In the genomic region with DNA sequence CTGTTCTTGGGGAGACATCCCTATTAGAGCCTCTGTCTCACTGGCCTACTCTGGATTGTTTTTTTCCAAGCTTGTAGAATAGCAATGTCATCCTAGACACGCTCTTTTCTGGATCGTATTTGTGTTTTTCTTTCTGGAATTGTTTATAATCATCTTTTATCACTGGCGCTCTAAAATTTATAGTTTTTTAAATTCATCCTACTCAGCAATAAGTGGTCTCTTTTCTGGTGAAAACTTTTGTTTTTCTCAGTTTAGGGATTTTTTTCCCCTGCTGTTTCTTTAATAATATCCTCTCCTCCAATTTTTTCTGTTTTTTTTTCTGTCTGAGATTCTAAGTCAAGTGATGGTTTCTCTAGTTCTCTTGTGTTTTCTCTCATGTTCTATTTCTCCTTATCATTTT, we compare ENCODE assay signal across 3 cellular contexts.
TF ChIP-seq lines count a peak whose summit lies in the region.

No MANE protein-coding gene starts in this region.

TF ChIP-seq in SK-N-SH, 30 proteins besides CTCF, POLR2A, EP300 and RAD21:
- TF ChIP-seq RCOR1 (IDR thresholded peaks at IDR 0.05; ENCODE audit: low read length) (no peak), NFIC (IDR thresholded peaks at IDR 0.05; ENCODE audit: borderline replicate concordance) (no peak), SIN3A (IDR thresholded peaks at IDR 0.05; ENCODE audit: borderline replicate concordance, low read depth, low read length) (no peak), FOXM1 (IDR thresholded peaks at IDR 0.05; ENCODE audit: low read depth) (no peak), NRF1 (IDR thresholded peaks at IDR 0.05; ENCODE audit: low read depth, low read length) (no peak), FOSL2 (IDR thresholded peaks at IDR 0.05; ENCODE audit: borderline replicate concordance, low read depth) (no peak), JUND (IDR thresholded peaks at IDR 0.05) (no peak), TAF1 (IDR thresholded peaks at IDR 0.05; ENCODE audit: borderline replicate concordance, low read depth, low read length) (no peak), YY1 (IDR thresholded peaks at IDR 0.05; ENCODE audit: low read depth) (no peak), TEAD4 (IDR thresholded peaks at IDR 0.05; ENCODE audit: borderline replicate concordance, insufficient read depth) (no peak), CHD2 (IDR thresholded peaks at IDR 0.05; ENCODE audit: low read length, partially characterized antibody) (no peak), GATA2 (CRISPR knock-in tag; IDR thresholded peaks at IDR 0.05) (no peak), POLR2AphosphoS5 (IDR thresholded peaks at IDR 0.05; ENCODE audit: low read depth, low read length) (no peak)
- TF ChIP-seq, protein P1, sequence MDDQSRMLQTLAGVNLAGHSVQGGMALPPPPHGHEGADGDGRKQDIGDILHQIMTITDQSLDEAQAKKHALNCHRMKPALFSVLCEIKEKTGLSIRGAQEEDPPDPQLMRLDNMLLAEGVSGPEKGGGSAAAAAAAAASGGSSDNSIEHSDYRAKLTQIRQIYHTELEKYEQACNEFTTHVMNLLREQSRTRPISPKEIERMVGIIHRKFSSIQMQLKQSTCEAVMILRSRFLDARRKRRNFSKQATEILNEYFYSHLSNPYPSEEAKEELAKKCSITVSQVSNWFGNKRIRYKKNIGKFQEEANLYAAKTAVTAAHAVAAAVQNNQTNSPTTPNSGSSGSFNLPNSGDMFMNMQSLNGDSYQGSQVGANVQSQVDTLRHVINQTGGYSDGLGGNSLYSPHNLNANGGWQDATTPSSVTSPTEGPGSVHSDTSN (IDR thresholded peaks at IDR 0.05) = no peak
- TF ChIP-seq, protein P2, sequence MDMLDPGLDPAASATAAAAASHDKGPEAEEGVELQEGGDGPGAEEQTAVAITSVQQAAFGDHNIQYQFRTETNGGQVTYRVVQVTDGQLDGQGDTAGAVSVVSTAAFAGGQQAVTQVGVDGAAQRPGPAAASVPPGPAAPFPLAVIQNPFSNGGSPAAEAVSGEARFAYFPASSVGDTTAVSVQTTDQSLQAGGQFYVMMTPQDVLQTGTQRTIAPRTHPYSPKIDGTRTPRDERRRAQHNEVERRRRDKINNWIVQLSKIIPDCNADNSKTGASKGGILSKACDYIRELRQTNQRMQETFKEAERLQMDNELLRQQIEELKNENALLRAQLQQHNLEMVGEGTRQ (IDR thresholded peaks at IDR 0.05; ENCODE audit: borderline replicate concordance, low read depth, low read length) = no peak
- TF ChIP-seq, protein P3, sequence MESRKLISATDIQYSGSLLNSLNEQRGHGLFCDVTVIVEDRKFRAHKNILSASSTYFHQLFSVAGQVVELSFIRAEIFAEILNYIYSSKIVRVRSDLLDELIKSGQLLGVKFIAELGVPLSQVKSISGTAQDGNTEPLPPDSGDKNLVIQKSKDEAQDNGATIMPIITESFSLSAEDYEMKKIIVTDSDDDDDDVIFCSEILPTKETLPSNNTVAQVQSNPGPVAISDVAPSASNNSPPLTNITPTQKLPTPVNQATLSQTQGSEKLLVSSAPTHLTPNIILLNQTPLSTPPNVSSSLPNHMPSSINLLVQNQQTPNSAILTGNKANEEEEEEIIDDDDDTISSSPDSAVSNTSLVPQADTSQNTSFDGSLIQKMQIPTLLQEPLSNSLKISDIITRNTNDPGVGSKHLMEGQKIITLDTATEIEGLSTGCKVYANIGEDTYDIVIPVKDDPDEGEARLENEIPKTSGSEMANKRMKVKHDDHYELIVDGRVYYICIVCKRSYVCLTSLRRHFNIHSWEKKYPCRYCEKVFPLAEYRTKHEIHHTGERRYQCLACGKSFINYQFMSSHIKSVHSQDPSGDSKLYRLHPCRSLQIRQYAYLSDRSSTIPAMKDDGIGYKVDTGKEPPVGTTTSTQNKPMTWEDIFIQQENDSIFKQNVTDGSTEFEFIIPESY (IDR thresholded peaks at IDR 0.05; ENCODE audit: borderline replicate concordance, low read depth) = no peak
- TF ChIP-seq, protein P4, sequence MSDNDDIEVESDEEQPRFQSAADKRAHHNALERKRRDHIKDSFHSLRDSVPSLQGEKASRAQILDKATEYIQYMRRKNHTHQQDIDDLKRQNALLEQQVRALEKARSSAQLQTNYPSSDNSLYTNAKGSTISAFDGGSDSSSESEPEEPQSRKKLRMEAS (IDR thresholded peaks at IDR 0.05; ENCODE audit: low read depth) = no peak

TF ChIP-seq in SK-N-SH treated with all-trans-retinoic acid at 6 μM for 48 hours, 23 proteins besides CTCF, POLR2A, EP300 and RAD21 (continues in another document):
- TF ChIP-seq SNAI2 (CRISPR knock-in tag; IDR thresholded peaks at IDR 0.05) (no peak), ZC3H10 (CRISPR knock-in tag; IDR thresholded peaks at IDR 0.05) (no peak), TCF4 (CRISPR knock-in tag; IDR thresholded peaks at IDR 0.05; ENCODE audit: borderline replicate concordance) (no peak), ZNF70 (CRISPR knock-in tag; IDR thresholded peaks at IDR 0.05) (no peak), BACH2 (CRISPR knock-in tag; IDR thresholded peaks at IDR 0.05; ENCODE audit: borderline replicate concordance) (no peak), ZNF8 (CRISPR knock-in tag; IDR thresholded peaks at IDR 0.05) (no peak), OSR1 (CRISPR knock-in tag; IDR thresholded peaks at IDR 0.05) (no peak), ZFP3 (CRISPR knock-in tag; IDR thresholded peaks at IDR 0.05) (no peak), RARB (CRISPR knock-in tag; IDR thresholded peaks at IDR 0.05) (no peak), ESRRG (CRISPR knock-in tag; IDR thresholded peaks at IDR 0.05) (no peak), PPARA (CRISPR knock-in tag; IDR thresholded peaks at IDR 0.05; ENCODE audit: borderline replicate concordance) (no peak), GLIS3 (CRISPR knock-in tag; IDR thresholded peaks at IDR 0.05) (no peak), ISL1 (CRISPR knock-in tag; IDR thresholded peaks at IDR 0.05) (no peak), TOX (CRISPR knock-in tag; IDR thresholded peaks at IDR 0.05; ENCODE audit: borderline replicate concordance) (no peak), ARNTL (CRISPR knock-in tag; IDR thresholded peaks at IDR 0.05; ENCODE audit: borderline replicate concordance, low read depth) (no peak)
- TF ChIP-seq, protein P5, sequence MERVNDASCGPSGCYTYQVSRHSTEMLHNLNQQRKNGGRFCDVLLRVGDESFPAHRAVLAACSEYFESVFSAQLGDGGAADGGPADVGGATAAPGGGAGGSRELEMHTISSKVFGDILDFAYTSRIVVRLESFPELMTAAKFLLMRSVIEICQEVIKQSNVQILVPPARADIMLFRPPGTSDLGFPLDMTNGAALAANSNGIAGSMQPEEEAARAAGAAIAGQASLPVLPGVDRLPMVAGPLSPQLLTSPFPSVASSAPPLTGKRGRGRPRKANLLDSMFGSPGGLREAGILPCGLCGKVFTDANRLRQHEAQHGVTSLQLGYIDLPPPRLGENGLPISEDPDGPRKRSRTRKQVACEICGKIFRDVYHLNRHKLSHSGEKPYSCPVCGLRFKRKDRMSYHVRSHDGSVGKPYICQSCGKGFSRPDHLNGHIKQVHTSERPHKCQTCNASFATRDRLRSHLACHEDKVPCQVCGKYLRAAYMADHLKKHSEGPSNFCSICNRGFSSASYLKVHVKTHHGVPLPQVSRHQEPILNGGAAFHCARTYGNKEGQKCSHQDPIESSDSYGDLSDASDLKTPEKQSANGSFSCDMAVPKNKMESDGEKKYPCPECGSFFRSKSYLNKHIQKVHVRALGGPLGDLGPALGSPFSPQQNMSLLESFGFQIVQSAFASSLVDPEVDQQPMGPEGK (CRISPR knock-in tag; IDR thresholded peaks at IDR 0.05; ENCODE audit: borderline replicate concordance) = no peak
- TF ChIP-seq, protein P6, sequence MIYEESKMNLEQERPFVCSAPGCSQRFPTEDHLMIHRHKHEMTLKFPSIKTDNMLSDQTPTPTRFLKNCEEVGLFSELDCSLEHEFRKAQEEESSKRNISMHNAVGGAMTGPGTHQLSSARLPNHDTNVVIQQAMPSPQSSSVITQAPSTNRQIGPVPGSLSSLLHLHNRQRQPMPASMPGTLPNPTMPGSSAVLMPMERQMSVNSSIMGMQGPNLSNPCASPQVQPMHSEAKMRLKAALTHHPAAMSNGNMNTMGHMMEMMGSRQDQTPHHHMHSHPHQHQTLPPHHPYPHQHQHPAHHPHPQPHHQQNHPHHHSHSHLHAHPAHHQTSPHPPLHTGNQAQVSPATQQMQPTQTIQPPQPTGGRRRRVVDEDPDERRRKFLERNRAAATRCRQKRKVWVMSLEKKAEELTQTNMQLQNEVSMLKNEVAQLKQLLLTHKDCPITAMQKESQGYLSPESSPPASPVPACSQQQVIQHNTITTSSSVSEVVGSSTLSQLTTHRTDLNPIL (CRISPR knock-in tag; IDR thresholded peaks at IDR 0.05; ENCODE audit: low read depth) = no peak
- TF ChIP-seq, protein P7, sequence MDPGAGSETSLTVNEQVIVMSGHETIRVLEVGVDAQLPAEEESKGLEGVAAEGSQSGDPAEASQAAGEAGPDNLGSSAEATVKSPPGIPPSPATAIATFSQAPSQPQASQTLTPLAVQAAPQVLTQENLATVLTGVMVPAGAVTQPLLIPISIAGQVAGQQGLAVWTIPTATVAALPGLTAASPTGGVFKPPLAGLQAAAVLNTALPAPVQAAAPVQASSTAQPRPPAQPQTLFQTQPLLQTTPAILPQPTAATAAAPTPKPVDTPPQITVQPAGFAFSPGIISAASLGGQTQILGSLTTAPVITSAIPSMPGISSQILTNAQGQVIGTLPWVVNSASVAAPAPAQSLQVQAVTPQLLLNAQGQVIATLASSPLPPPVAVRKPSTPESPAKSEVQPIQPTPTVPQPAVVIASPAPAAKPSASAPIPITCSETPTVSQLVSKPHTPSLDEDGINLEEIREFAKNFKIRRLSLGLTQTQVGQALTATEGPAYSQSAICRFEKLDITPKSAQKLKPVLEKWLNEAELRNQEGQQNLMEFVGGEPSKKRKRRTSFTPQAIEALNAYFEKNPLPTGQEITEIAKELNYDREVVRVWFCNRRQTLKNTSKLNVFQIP (CRISPR knock-in tag; IDR thresholded peaks at IDR 0.05; ENCODE audit: borderline replicate concordance, low read depth) = no peak

TF ChIP-seq in K562, 482 proteins besides CTCF, POLR2A, EP300 and RAD21:
- TF ChIP-seq ZNF316 (IDR thresholded peaks at IDR 0.05) = peak; percentile 68
- TF ChIP-seq MAFG (tag; conservative IDR thresholded peaks at IDR 0.05) = peak; percentile 52; the same call in 1 of the 2 replicates
- TF ChIP-seq, protein P8, sequence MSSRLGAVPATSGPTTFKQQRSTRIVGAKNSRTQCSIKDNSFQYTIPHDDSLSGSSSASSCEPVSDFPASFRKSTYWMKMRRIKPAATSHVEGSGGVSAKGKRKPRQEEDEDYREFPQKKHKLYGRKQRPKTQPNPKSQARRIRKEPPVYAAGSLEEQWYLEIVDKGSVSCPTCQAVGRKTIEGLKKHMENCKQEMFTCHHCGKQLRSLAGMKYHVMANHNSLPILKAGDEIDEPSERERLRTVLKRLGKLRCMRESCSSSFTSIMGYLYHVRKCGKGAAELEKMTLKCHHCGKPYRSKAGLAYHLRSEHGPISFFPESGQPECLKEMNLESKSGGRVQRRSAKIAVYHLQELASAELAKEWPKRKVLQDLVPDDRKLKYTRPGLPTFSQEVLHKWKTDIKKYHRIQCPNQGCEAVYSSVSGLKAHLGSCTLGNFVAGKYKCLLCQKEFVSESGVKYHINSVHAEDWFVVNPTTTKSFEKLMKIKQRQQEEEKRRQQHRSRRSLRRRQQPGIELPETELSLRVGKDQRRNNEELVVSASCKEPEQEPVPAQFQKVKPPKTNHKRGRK (tag; IDR thresholded peaks at IDR 0.05) = 0 out of 2 replicates have a peak, but pooled peaks have one; percentile 24
- TF ChIP-seq TCF3 (CRISPR knock-in tag; IDR thresholded peaks at IDR 0.05) = no peak
- peak; percentile 41 for TF ChIP-seq C11orf30 (IDR thresholded peaks at IDR 0.05; ENCODE audit: low read depth)
- no peak for TF ChIP-seq YY1 (IDR thresholded peaks at IDR 0.05; ENCODE audit: borderline replicate concordance in 1 of 3, control insufficient read depth in 1 of 3, extremely low read depth in 1 of 3, insufficient read depth in 3 of 3, insufficient read length in 1 of 3, insufficient replicate concordance in 2 of 3, low read depth in 1 of 3, low read length in 2 of 3)
TF ChIP-seq in K562: peak in this region for 4.
